Comparison of ENCODE assay signal across 8 cellular contexts in the genomic region with DNA sequence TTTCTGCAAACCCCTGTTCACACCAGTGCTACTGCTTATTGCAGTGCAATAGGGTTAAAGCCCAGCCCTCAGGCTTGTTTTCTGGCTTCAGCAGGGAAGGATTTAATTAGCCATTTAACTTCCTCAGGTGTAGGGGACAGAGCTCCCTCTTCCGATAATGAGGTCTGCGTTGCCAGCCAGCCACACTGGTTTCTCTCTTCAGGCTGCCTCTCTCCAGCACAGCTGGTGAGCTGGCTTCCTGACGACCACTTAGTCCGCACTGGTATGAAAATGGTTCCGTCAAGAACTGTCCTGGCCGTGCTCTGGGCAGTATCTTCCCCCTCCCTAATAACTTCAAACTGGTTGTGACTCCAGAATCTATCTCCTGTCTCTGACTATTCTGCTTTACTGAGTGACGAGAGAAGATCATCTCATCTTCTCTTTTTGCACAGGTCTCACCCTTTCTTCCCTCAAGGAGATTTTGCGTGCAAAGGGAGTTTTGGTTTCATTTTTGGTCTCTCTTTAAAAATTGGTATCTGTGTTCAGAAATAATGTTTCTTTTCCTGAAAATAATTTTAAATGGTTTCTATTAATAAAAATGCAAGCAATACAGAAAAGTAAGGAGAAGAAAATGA. TPM values are rescaled to one million over a fixed set of nuclear protein-coding genes. Genes with fewer than 3 reads are reported as not detected.
A peak's percentile ranks its signal among the peaks of the same experiment; 100 is the strongest.
DNase-seq lines count a peak whose midpoint lies in the region; ATAC-seq and TF ChIP-seq lines count a peak whose summit lies in the region.

No MANE protein-coding gene starts in this region.

- no peak overlapping the region for H2BK15ac ChIP-seq in IMR-90 (ENCODE audit: low read depth, low read length)

- peak overlapping the region; percentile 30 for H3K4me3 Mint-ChIP-seq in activated CD8-positive, alpha-beta T cell treated with anti-CD3 and anti-CD28 coated beads for 36 hours
- peak overlapping the region; percentile 61 to 77 for H3K4me3 Mint-ChIP-seq in stimulated activated naive CD8-positive, alpha-beta T cell treated with anti-CD3 and anti-CD28 coated beads, Interleukin-15, amount 100 ng/mL, for 72 hours

- no peaks in the 10 kb centered on the region for H3K79me1 ChIP-seq in IMR-90 (ENCODE audit: low read depth in 1 of 2, low read length in 2 of 2)

- CTCF ChIA-PET in IMR-90 (lab: Yijun Ruan, JAX), result no interaction called here
- CTCF ChIA-PET in activated CD8-positive, alpha-beta T cell treated with anti-CD3 and anti-CD28 coated beads for 36 hours (lab: Charles Lee), result no interaction called here

- H3K23ac ChIP-seq in IMR-90 (ENCODE audit: low read depth, low read length), result no peak overlapping the region

- no peak for TF ChIP-seq CTCF in GM12864 (IDR thresholded peaks at IDR 0.05; ENCODE audit: low read depth, low read length, missing control alignments)
- TF ChIP-seq CTCF in IMR-90 (conservative IDR thresholded peaks at IDR 0.05; ENCODE audit: low read depth, low read length), result no peak
- no peak for TF ChIP-seq CTCF in activated CD8-positive, alpha-beta T cell treated with anti-CD3 and anti-CD28 coated beads for 36 hours (IDR thresholded peaks at IDR 0.05)

- no peak overlapping the region for H3K18ac ChIP-seq in IMR-90 (ENCODE audit: low read depth, low read length)

- H3K9me3 ChIP-seq in IMR-90 (ENCODE audit: control insufficient read depth, insufficient read depth, low read length), result no peaks in the 10 kb centered on the region

- H2AFZ ChIP-seq in IMR-90 (replicated peaks; ENCODE audit: low read length, poor library complexity), result no peak overlapping the region

- no peaks in the 10 kb centered on the region for H3K4me1 ChIP-seq in IMR-90 (ENCODE audit: control insufficient read depth, insufficient read depth, low read length)

- H2BK20ac ChIP-seq in IMR-90 (ENCODE audit: low read depth, low read length), result no peak overlapping the region

- no peak overlapping the region for H3K4ac ChIP-seq in IMR-90 (ENCODE audit: low read depth, low read length)

- peak; percentile 82 for ATAC-seq in GM21619 (IDR thresholded peaks at IDR 0.05; ENCODE audit: unreplicated experiment)
- ATAC-seq in IMR-90 (ENCODE audit: low read depth), result no peak
- ATAC-seq in activated CD8-positive, alpha-beta T cell treated with anti-CD3 and anti-CD28 coated beads for 36 hours, result no peak
- peak; percentile 23 for ATAC-seq in stimulated activated naive CD8-positive, alpha-beta T cell treated with anti-CD3 and anti-CD28 coated beads, Interleukin-15, amount 100 ng/mL, for 72 hours

- POLR2A ChIA-PET in IMR-90 (lab: Charles Lee; ENCODE audit: unreplicated experiment), result no interaction called here
- POLR2A ChIA-PET in activated CD8-positive, alpha-beta T cell treated with anti-CD3 and anti-CD28 coated beads for 36 hours (lab: Charles Lee), result no interaction called here

- H3K27ac Mint-ChIP-seq in activated CD8-positive, alpha-beta T cell treated with anti-CD3 and anti-CD28 coated beads for 36 hours, result no peak overlapping the region
- H3K27ac Mint-ChIP-seq in stimulated activated naive CD8-positive, alpha-beta T cell treated with anti-CD3 and anti-CD28 coated beads, Interleukin-15, amount 100 ng/mL, for 72 hours, result peak overlapping the region; percentile 23 to 47

- H3K4me3 ChIP-seq in GM12864 (ENCODE audit: low read depth, low read length) (peak overlapping the region; percentile 46), IMR-90 (ENCODE audit: insufficient read depth, low read depth, low read length) (peak overlapping the region; percentile 45)

- no peak overlapping the region for H4K8ac ChIP-seq in IMR-90 (ENCODE audit: low read depth in 2 of 2, low read length in 2 of 2)

- 23% methylated on average over 6 of the region's 8 CpGs; no CpG with 5 or more reads in 1 of the 2 experiments for WGBS in IMR-90 (ENCODE audit: extremely low coverage in 2 of 2, insufficient read length in 1 of 2), 2 experiments

- no peaks in the 10 kb centered on the region for H3K9me1 ChIP-seq in IMR-90 (ENCODE audit: insufficient read depth, low read length)

- no peaks in the 10 kb centered on the region for H3K27me3 ChIP-seq in IMR-90 (ENCODE audit: control insufficient read depth, insufficient read depth, low read length)

- peaks cover 2% of the 10 kb centered on the region for H3K9me3 Mint-ChIP-seq in activated CD8-positive, alpha-beta T cell treated with anti-CD3 and anti-CD28 coated beads for 36 hours
- no peaks in the 10 kb centered on the region for H3K9me3 Mint-ChIP-seq in stimulated activated naive CD8-positive, alpha-beta T cell treated with anti-CD3 and anti-CD28 coated beads, Interleukin-15, amount 100 ng/mL, for 72 hours

- TF ChIP-seq POLR2A in IMR-90 (IDR thresholded peaks at IDR 0.05; ENCODE audit: low read depth, low read length), result no peak

- H2BK120ac ChIP-seq in IMR-90 (ENCODE audit: low read depth, low read length), result no peak overlapping the region

- H3K9ac ChIP-seq in IMR-90 (ENCODE audit: low read depth, low read length), result no peak overlapping the region

- no peak overlapping the region for H4K91ac ChIP-seq in IMR-90 (ENCODE audit: insufficient read depth, low read depth, low read length)

- peak overlapping the region; percentile 9 for H3K4me2 ChIP-seq in IMR-90 (ENCODE audit: low read depth, low read length)

- no peak overlapping the region for H3K56ac ChIP-seq in IMR-90 (ENCODE audit: extremely low read depth, insufficient read depth, low read length)

- H3K4me1 Mint-ChIP-seq in activated CD8-positive, alpha-beta T cell treated with anti-CD3 and anti-CD28 coated beads for 36 hours (ENCODE audit: low read depth), result no peaks in the 10 kb centered on the region
- no peaks in the 10 kb centered on the region for H3K4me1 Mint-ChIP-seq in stimulated activated naive CD8-positive, alpha-beta T cell treated with anti-CD3 and anti-CD28 coated beads, Interleukin-15, amount 100 ng/mL, for 72 hours

- dilution Hi-C loops in IMR-90 (cut with HindIII; ENCODE audit: low sequenced_read_pairs, unreplicated experiment), result no loop called here

- H2AK9ac ChIP-seq in IMR-90 (replicated peaks; ENCODE audit: low read depth, low read length, poor library complexity), result no peak overlapping the region

- in situ Hi-C loops in IMR-90 (cut with MboI; ENCODE audit: low sequenced_read_pairs), result no loop called here

- H4K20me1 ChIP-seq in IMR-90 (ENCODE audit: insufficient read depth, low read length), result no peaks in the 10 kb centered on the region

- no peak overlapping the region for H2AK5ac ChIP-seq in IMR-90 (ENCODE audit: low read depth, low read length)

- H3K36me3 ChIP-seq in IMR-90 (ENCODE audit: control insufficient read depth, insufficient read depth, low read length), result no peaks in the 10 kb centered on the region

- H3K27ac ChIP-seq in IMR-90 (ENCODE audit: insufficient read depth, low read length), result no peak overlapping the region

- H4K5ac ChIP-seq in IMR-90 (ENCODE audit: low read depth, low read length), result no peak overlapping the region

- peak; percentile 5 for DNase-seq in GM12864 (ENCODE audit: low read depth)
- DNase-seq in IMR-90, result no peak
- DNase-seq in activated CD8-positive, alpha-beta T cell treated with anti-CD3 and anti-CD28 coated beads for 36 hours, result no peak
- DNase-seq in iPS-NIHi7 (ENCODE audit: extremely low spot score), result peak; percentile 43
- no peak for DNase-seq in stimulated activated naive CD8-positive, alpha-beta T cell treated with anti-CD3 and anti-CD28 coated beads, Interleukin-15, amount 100 ng/mL, for 72 hours
- DNase-seq in stimulated activated CD4-positive, alpha-beta T cell treated with anti-CD3 and anti-CD28 coated beads, Interleukin-1b, Interleukin-23, amount 100 ng/mL, for 48 hours, result no peak
- no peak for DNase-seq in SKM-1 treated with dmso at 0.1 percent for 144 hours (lab: John Stamatoyannopoulos, UW; ENCODE audit: unreplicated experiment)

- no peak overlapping the region for H3K14ac ChIP-seq in IMR-90 (replicated peaks; ENCODE audit: low read depth, low read length)

- no peak overlapping the region for H2BK5ac ChIP-seq in IMR-90 (ENCODE audit: low read depth, low read length, poor library complexity, severe bottlenecking)

- H3K27me3 Mint-ChIP-seq in activated CD8-positive, alpha-beta T cell treated with anti-CD3 and anti-CD28 coated beads for 36 hours, result no peaks in the 10 kb centered on the region
- H3K27me3 Mint-ChIP-seq in stimulated activated naive CD8-positive, alpha-beta T cell treated with anti-CD3 and anti-CD28 coated beads, Interleukin-15, amount 100 ng/mL, for 72 hours, result no peaks in the 10 kb centered on the region

- no peak for TF ChIP-seq RAD21 in IMR-90 (IDR thresholded peaks at IDR 0.05; ENCODE audit: low read length)

- intact Hi-C loops in IMR-90 (cut with micrococcal nuclease), result no loop called here
- intact Hi-C loops in activated CD8-positive, alpha-beta T cell treated with anti-CD3 and anti-CD28 coated beads for 36 hours (cut with micrococcal nuclease), result no loop called here

- BruUV-seq in IMR-90 (replicated peaks; lab: Mats Ljungman, UMichigan), result no TSS peak

- no peaks in the 10 kb centered on the region for H3K36me3 Mint-ChIP-seq in activated CD8-positive, alpha-beta T cell treated with anti-CD3 and anti-CD28 coated beads for 36 hours (ENCODE audit: low read depth)

TF ChIP-seq in IMR-90, 13 proteins besides CTCF, POLR2A, EP300 and RAD21 (continues in another document):
- TF ChIP-seq SMC3 (IDR thresholded peaks at IDR 0.05; ENCODE audit: low read depth, low read length) (no peak), ELK1 (IDR thresholded peaks at IDR 0.05; ENCODE audit: borderline replicate concordance, low read depth, low read length) (no peak), RCOR1 (IDR thresholded peaks at IDR 0.05; ENCODE audit: insufficient replicate concordance, low read length) (no peak)
- TF ChIP-seq, protein P1, sequence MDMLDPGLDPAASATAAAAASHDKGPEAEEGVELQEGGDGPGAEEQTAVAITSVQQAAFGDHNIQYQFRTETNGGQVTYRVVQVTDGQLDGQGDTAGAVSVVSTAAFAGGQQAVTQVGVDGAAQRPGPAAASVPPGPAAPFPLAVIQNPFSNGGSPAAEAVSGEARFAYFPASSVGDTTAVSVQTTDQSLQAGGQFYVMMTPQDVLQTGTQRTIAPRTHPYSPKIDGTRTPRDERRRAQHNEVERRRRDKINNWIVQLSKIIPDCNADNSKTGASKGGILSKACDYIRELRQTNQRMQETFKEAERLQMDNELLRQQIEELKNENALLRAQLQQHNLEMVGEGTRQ (IDR thresholded peaks at IDR 0.05; ENCODE audit: low read depth, low read length), result no peak

RNA-seq across cellular contexts. Expression of gene CNTN5, which starts 49.2 kb away (rescaled TPM):
- not detected in 2 replicates for total RNA-seq in IMR-90 (2012; rRNA removed)
- polyA plus RNA-seq in IMR-90 (2012; rRNA removed), result not detected in 2 replicates
- not detected in 2 replicates for polyA plus RNA-seq in IMR-90 (2012; cell fraction: cytosol; rRNA removed)
- not detected in 2 replicates for polyA plus RNA-seq in IMR-90 (2012; cell fraction: nucleus; rRNA removed; ENCODE audit: low replicate concordance)
- not detected for total RNA-seq in activated CD8-positive, alpha-beta T cell treated with anti-CD3 and anti-CD28 coated beads for 36 hours

Comparison
In these comparisons a context has a peak if more than half of its experiments do, and no peak if none do; other contexts are left out.
1. DNase-seq: peak in GM12864 (single experiment) and iPS-NIHi7 (single experiment); none in IMR-90 (single experiment), activated CD8-positive, alpha-beta T cell treated with anti-CD3 and anti-CD28 coated beads for 36 hours (single experiment), stimulated activated naive CD8-positive, alpha-beta T cell treated with anti-CD3 and anti-CD28 coated beads, Interleukin-15, amount 100 ng/mL, for 72 hours (0 of 2), stimulated activated CD4-positive, alpha-beta T cell treated with anti-CD3 and anti-CD28 coated beads, Interleukin-1b, Interleukin-23, amount 100 ng/mL, for 48 hours (single experiment) and SKM-1 treated with dmso at 0.1 percent for 144 hours (single experiment).
2. ATAC-seq: peak in GM21619 (single experiment) and stimulated activated naive CD8-positive, alpha-beta T cell treated with anti-CD3 and anti-CD28 coated beads, Interleukin-15, amount 100 ng/mL, for 72 hours (single experiment); none in IMR-90 (single experiment) and activated CD8-positive, alpha-beta T cell treated with anti-CD3 and anti-CD28 coated beads for 36 hours (single experiment).